20 cellular contexts compared by ENCODE assay signal in genomic region chr13:73903561-73903960, GRCh38.
"Had no signal": no experiment of that assay in that cellular context is flagged by ENCODE, and none has a peak within 500 bp of the region (broad histone marks: within the 10 kb centered on the region; RNA-seq: fewer than 3 reads in every experiment).

No MANE protein-coding gene starts in this region.

- H3K27me3 ChIP-seq: esophagus muscularis mucosa, gastrocnemius medialis, right atrium auricular region, sigmoid colon, testis, tibial nerve, upper lobe of right lung, vagina had no signal

- H3K4me3 Mint-ChIP-seq: mesothelial cell of epicardium; natural killer cell; neural crest cell; stimulated activated naive B cell treated with anti-CD40 and anti-IgM and Interleukin-4, amounts not matched to agents 10 μg/mL and 1 μg/mL and 100 μg/mL, for 72 hours; stimulated activated naive CD8-positive, alpha-beta T cell treated with anti-CD3 and anti-CD28 coated beads, Interleukin-15, amount 100 ng/mL, for 72 hours had no signal

- H3K36me3 Mint-ChIP-seq: mesothelial cell of epicardium, natural killer cell had no signal

- H3K36me3 ChIP-seq: esophagus muscularis mucosa, gastrocnemius medialis, right atrium auricular region, sigmoid colon, tibial nerve, upper lobe of right lung, vagina had no signal

- H3K27ac ChIP-seq: epithelial cell of prostate, esophagus muscularis mucosa, gastrocnemius medialis, right atrium auricular region, sigmoid colon, skin epidermis, testis, tibial nerve, upper lobe of right lung, vagina had no signal

- H3K9me3 ChIP-seq: esophagus muscularis mucosa, gastrocnemius medialis, right atrium auricular region, sigmoid colon, testis, tibial nerve, upper lobe of right lung, vagina had no signal

- H3K27ac Mint-ChIP-seq: mesothelial cell of epicardium; natural killer cell; stimulated activated naive B cell treated with anti-CD40 and anti-IgM and Interleukin-4, amounts not matched to agents 10 μg/mL and 1 μg/mL and 100 μg/mL, for 72 hours; stimulated activated naive CD8-positive, alpha-beta T cell treated with anti-CD3 and anti-CD28 coated beads, Interleukin-15, amount 100 ng/mL, for 72 hours had no signal

- DNase-seq: effector memory CD4-positive, alpha-beta T cell; gastrocnemius medialis; natural killer cell; posterior cingulate gyrus; sigmoid colon; stimulated activated CD4-positive, alpha-beta T cell treated with anti-CD3 and anti-CD28 coated beads, Interleukin-2, amount 100 ng/mL, for 24 hours; stimulated activated CD4-positive, alpha-beta T cell treated with anti-CD3 and anti-CD28 coated beads, Interleukin-4, amount 100 ng/mL, for 4 hours; stimulated activated naive B cell treated with anti-CD40 and anti-IgM and Interleukin-4, amounts not matched to agents 10 μg/mL and 1 μg/mL and 100 μg/mL, for 72 hours; stimulated activated naive CD8-positive, alpha-beta T cell treated with anti-CD3 and anti-CD28 coated beads, Interleukin-15, amount 100 ng/mL, for 72 hours; testis; upper lobe of right lung had no signal

- ATAC-seq: gastrocnemius medialis; left lobe of liver; natural killer cell; stimulated activated naive B cell treated with anti-CD40 and anti-IgM and Interleukin-4, amounts not matched to agents 10 μg/mL and 1 μg/mL and 100 μg/mL, for 72 hours; stimulated activated naive CD8-positive, alpha-beta T cell treated with anti-CD3 and anti-CD28 coated beads, Interleukin-15, amount 100 ng/mL, for 72 hours; upper lobe of right lung had no signal

- H3K9me3 Mint-ChIP-seq: mesothelial cell of epicardium; natural killer cell; neural crest cell; stimulated activated naive B cell treated with anti-CD40 and anti-IgM and Interleukin-4, amounts not matched to agents 10 μg/mL and 1 μg/mL and 100 μg/mL, for 72 hours; stimulated activated naive CD8-positive, alpha-beta T cell treated with anti-CD3 and anti-CD28 coated beads, Interleukin-15, amount 100 ng/mL, for 72 hours had no signal

- H3K4me1 Mint-ChIP-seq: neural crest cell had no signal

- H3K4me3 ChIP-seq: esophagus muscularis mucosa, gastrocnemius medialis, right atrium auricular region, sigmoid colon, skin epidermis, testis, tibial nerve, upper lobe of right lung, vagina had no signal

- H3K4me1 ChIP-seq: gastrocnemius medialis, right atrium auricular region, testis, tibial nerve, upper lobe of right lung had no signal

- H3K27me3 Mint-ChIP-seq: stimulated activated naive B cell treated with anti-CD40 and anti-IgM and Interleukin-4, amounts not matched to agents 10 μg/mL and 1 μg/mL and 100 μg/mL, for 72 hours; stimulated activated naive CD8-positive, alpha-beta T cell treated with anti-CD3 and anti-CD28 coated beads, Interleukin-15, amount 100 ng/mL, for 72 hours had no signal
